Comparison of ENCODE assay signal across 8 cellular contexts in genomic region chr3:194573680-194574437, GRCh38. TPM values are rescaled to one million over a fixed set of nuclear protein-coding genes. Genes with fewer than 3 reads are reported as not detected.
A peak's percentile ranks its signal among the peaks of the same experiment; 100 is the strongest.
DNase-seq lines count a peak whose midpoint lies in the region; ATAC-seq and TF ChIP-seq lines count a peak whose summit lies in the region.

No MANE protein-coding gene starts in this region.

- no peak overlapping the region for H3K4me3 Mint-ChIP-seq in activated naive CD4-positive, alpha-beta T cell treated with anti-CD3 and anti-CD28 coated beads, Interleukin-2, amount 10 ng/mL, durations not matched to agents 7 days and 5 days

- no peaks in the 10 kb centered on the region for H3K9me3 Mint-ChIP-seq in activated naive CD4-positive, alpha-beta T cell treated with anti-CD3 and anti-CD28 coated beads, Interleukin-2, amount 10 ng/mL, durations not matched to agents 7 days and 5 days

- no peaks in the 10 kb centered on the region for H3K4me1 Mint-ChIP-seq in activated naive CD4-positive, alpha-beta T cell treated with anti-CD3 and anti-CD28 coated beads, Interleukin-2, amount 10 ng/mL, durations not matched to agents 7 days and 5 days

- no peak overlapping the region for H3K27ac Mint-ChIP-seq in activated naive CD4-positive, alpha-beta T cell treated with anti-CD3 and anti-CD28 coated beads, Interleukin-2, amount 10 ng/mL, durations not matched to agents 7 days and 5 days

- H3K36me3 Mint-ChIP-seq in activated naive CD4-positive, alpha-beta T cell treated with anti-CD3 and anti-CD28 coated beads, Interleukin-2, amount 10 ng/mL, durations not matched to agents 7 days and 5 days: no peaks in the 10 kb centered on the region

- H3K27me3 Mint-ChIP-seq in activated naive CD4-positive, alpha-beta T cell treated with anti-CD3 and anti-CD28 coated beads, Interleukin-2, amount 10 ng/mL, durations not matched to agents 7 days and 5 days: peaks cover 61% of the 10 kb centered on the region

- CTCF ChIA-PET in activated naive CD4-positive, alpha-beta T cell treated with anti-CD3 and anti-CD28 coated beads, Interleukin-2, amount 10 ng/mL, durations not matched to agents 7 days and 5 days (lab: Charles Lee): interaction anchor here (0.9 to 3.2 kb wide), 8 partner anchors 21 to 240 kb away, joined by 3 to 35 read pairs (median 4); no protein-coding TSS in a partner anchor

- peak; percentile 62 for ATAC-seq in GM18520 (IDR thresholded peaks at IDR 0.05; ENCODE audit: unreplicated experiment)
- ATAC-seq in HG03196 (IDR thresholded peaks at IDR 0.05; ENCODE audit: unreplicated experiment): peak; percentile 78
- ATAC-seq in left cardiac atrium: peak; percentile 45 to 70
- no peak for ATAC-seq in omental fat pad (ENCODE audit: low FRiP score)

- no peak for TF ChIP-seq CTCF in omental fat pad (IDR thresholded peaks at IDR 0.05)

- intact Hi-C loops in left cardiac atrium (cut with DNase I): loop anchor here in 1 of 2 donors (2.0 to 5.0 kb wide), 2 partner anchors 47 to 101 kb away; no protein-coding TSS in a partner anchor

- peak; percentile 64 to 72 for DNase-seq in AML-193 (lab: John Stamatoyannopoulos, UW)
- DNase-seq in NOMO-1 (lab: John Stamatoyannopoulos, UW; ENCODE audit: unreplicated experiment in 2 of 2): peak; percentile 66 to 84
- peak; percentile 57 for DNase-seq in activated naive CD4-positive, alpha-beta T cell treated with anti-CD3 and anti-CD28 coated beads, Interleukin-2, amount 10 ng/mL, durations not matched to agents 7 days and 5 days
- peak; percentile 58 for DNase-seq in left cardiac atrium
- DNase-seq in stimulated activated CD4-positive, alpha-beta T cell treated with anti-CD3 and anti-CD28 coated beads, Interleukin-12 subunit alpha, Interleukin-12 subunit beta, amount 100 ng/mL, for 48 hours (ENCODE audit: low read depth in 2 of 3, low spot score in 1 of 3): peak in 2 of 3 donors; percentile 25 to 28
- no peak for DNase-seq in omental fat pad (ENCODE audit: low spot score)

RNA-seq across cellular contexts. Expression of gene TMEM44, which starts 59.4 kb away (rescaled TPM):
- total RNA-seq in left cardiac atrium (10 to 100 TPM in 1 of 2 donors, 1 to 10 TPM in 1; 5.6 to 12.1 TPM), omental fat pad (10 to 100 TPM in 1 of 4 donors, 1 to 10 TPM in 3; 3.3 to 26.8 (median 7.5) TPM)
